Comparison of ENCODE assay signal across 16 cellular contexts in the genomic region with DNA sequence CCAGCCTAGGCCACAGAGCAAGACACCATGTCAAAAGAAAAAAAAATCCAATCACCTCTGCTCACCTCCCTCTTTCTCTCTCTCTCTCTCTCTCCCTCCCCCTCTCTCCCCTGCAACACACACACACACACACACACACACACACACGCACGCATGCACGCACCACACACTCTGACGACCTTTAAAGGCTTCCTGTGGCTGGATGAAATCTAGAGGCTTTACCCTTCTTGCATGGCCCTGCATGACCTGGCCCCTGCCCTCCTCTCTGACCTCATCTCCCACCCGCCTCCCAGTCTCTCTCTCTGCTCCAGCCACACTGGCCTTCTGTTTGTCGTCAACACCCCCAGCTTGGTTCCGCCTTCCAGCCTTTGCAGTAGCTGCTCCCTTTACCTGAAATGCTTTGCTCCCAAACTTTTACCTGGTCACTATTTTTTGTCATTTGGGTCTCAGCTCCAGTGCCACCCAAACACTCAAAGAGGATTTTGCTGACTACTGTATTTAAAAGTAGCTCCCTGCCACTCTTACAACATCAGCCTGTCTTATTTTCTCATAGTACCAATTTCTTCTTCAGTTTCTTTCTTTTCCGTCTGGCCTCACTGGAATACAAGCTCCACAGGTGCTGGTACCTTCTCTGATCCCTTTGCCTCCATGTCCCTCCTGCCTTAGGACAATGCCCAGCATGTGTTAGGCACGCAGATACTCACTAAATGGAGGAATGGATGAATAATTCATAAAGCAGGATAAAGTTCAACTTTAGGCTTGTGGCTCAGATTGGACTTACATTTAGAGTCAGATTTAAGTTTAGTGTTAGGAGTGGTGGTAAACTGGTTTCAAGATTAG. TPM values are rescaled to one million over a fixed set of nuclear protein-coding genes. Genes with fewer than 3 reads are reported as not detected.
DNase-seq lines count a peak whose midpoint lies in the region; ATAC-seq, FAIRE-seq and TF ChIP-seq lines count a peak whose summit lies in the region.
"Had no signal": no experiment of that assay in that cellular context is flagged by ENCODE, and none has a peak within 500 bp of the region (broad histone marks: within the 10 kb centered on the region; RNA-seq: fewer than 3 reads in every experiment).

No MANE protein-coding gene starts in this region.

- no peak for FAIRE-seq in H1 (lab: Jason Lieb, UNC)
- FAIRE-seq: G401.6 had no signal

- TF ChIP-seq POLR2A in H1 (IDR thresholded peaks at IDR 0.05; ENCODE audit: control extremely low read depth in 1 of 2, low read depth in 2 of 2, low read length in 2 of 2) (no peak), tibial nerve (IDR thresholded peaks at IDR 0.05) (no peak)

- H2AFZ ChIP-seq in H1 (ENCODE audit: low read length): no peak overlapping the region

- no peaks in the 10 kb centered on the region; a peak in 2 of 7 replicates for H3K4me1 ChIP-seq in H1 (replicated peaks in 1 of 4; ENCODE audit: control insufficient read depth in 3 of 4, insufficient read depth in 4 of 4, low read length in 3 of 4)
- no peaks in the 10 kb centered on the region for H3K4me1 ChIP-seq in BE2C
- H3K4me1 ChIP-seq in tibial nerve: peaks cover 0 to 3% (median 0%) of the 10 kb centered on the region in 4 donors
- H3K4me1 ChIP-seq: body of pancreas had no signal

- peak overlapping the region; percentile 89 for H3K4me3 Mint-ChIP-seq in T-helper 17 cell

- no peak overlapping the region for H2AK5ac ChIP-seq in H1 (ENCODE audit: low read depth, low read length)

- H4K5ac ChIP-seq in H1 (ENCODE audit: insufficient read length, low read depth, low read length): no peak overlapping the region

- no peak overlapping the region for H3K23ac ChIP-seq in H1 (ENCODE audit: insufficient read length)

- H2BK120ac ChIP-seq in H1 (replicated peaks; ENCODE audit: low read depth, low read length): no peak overlapping the region

- H3K79me1 ChIP-seq in H1 (ENCODE audit: low read depth, low read length): no peaks in the 10 kb centered on the region

- no peaks in the 10 kb centered on the region for H3K36me3 ChIP-seq in H1 (ENCODE audit: control insufficient read depth in 2 of 4, insufficient read depth in 4 of 4, low read length in 3 of 4)
- H3K36me3 ChIP-seq in BE2C: no peaks in the 10 kb centered on the region
- no peaks in the 10 kb centered on the region for H3K36me3 ChIP-seq in tibial nerve

- no peaks in the 10 kb centered on the region for H3K27me3 Mint-ChIP-seq in T-helper 17 cell

- CTCF ChIA-PET in H1 (lab: Charles Lee; ENCODE audit: partially characterized antibody): interaction anchor here (0.8 to 4.9 kb wide), 8 partner anchors 12 to 29 kb away, joined by 3 to 47 read pairs (median 5); partner anchors contain the start of genes LST1, LTB and NCR3

- POLR2A ChIA-PET in H1 (lab: Charles Lee; ENCODE audit: partially characterized antibody): interaction anchor here (0.7 to 5.5 kb wide), 6 partner anchors 10 to 85 kb away, joined by 3 to 27 read pairs (median 6); partner anchors contain the start of genes BAG6 and LTB

- H2BK5ac ChIP-seq in H1 (ENCODE audit: low read depth, low read length): no peak overlapping the region; the same call in 1 of the 2 replicates

- H3K14ac ChIP-seq in H1 (ENCODE audit: insufficient read length): no peak overlapping the region

- H3K27ac Mint-ChIP-seq in T-helper 17 cell: peak overlapping the region; percentile 99

- no peaks in the 10 kb centered on the region for H3K79me2 ChIP-seq in H1 (ENCODE audit: control insufficient read depth in 1 of 2, insufficient read depth in 2 of 2, low read length in 2 of 2)

- H3K9ac ChIP-seq in H1 (replicated peaks in 1 of 4; ENCODE audit: extremely low read depth in 1 of 4, low read depth in 3 of 4, low read length in 3 of 4): no peak overlapping the region

- H3K9me3 ChIP-seq in T-helper 17 cell (ENCODE audit: control insufficient read depth, low read length, poor library complexity, severe bottlenecking): no peaks in the 10 kb centered on the region
- no peaks in the 10 kb centered on the region for H3K9me3 ChIP-seq in H1 (ENCODE audit: insufficient read depth in 2 of 2, low read depth in 1 of 2, low read length in 1 of 2)
- H3K9me3 ChIP-seq in BE2C: no peaks in the 10 kb centered on the region
- H3K9me3 ChIP-seq in tibial nerve: no peaks in the 10 kb centered on the region
- H3K9me3 ChIP-seq: body of pancreas, mucosa of descending colon had no signal

- H3K4me3 ChIP-seq in H1 (ENCODE audit: extremely low read depth in 1 of 4, insufficient read depth in 2 of 4, low read depth in 3 of 4, low read length in 4 of 4) (no peak overlapping the region), BE2C (ENCODE audit: low read depth, low read length) (no peak overlapping the region), tibial nerve (no peak overlapping the region)
- H3K4me3 ChIP-seq: body of pancreas, mucosa of descending colon had no signal

- H3K27ac ChIP-seq in H1 (ENCODE audit: low read depth, low read length): no peak overlapping the region
- H3K27ac ChIP-seq in tibial nerve: no peak overlapping the region
- H3K27ac ChIP-seq: body of pancreas had no signal

- no peak overlapping the region for H4K8ac ChIP-seq in H1 (ENCODE audit: extremely low read depth, insufficient read depth, low read length)

- peaks cover 69% of the 10 kb centered on the region for H3K4me1 Mint-ChIP-seq in T-helper 17 cell

- H3K56ac ChIP-seq in H1 (replicated peaks; ENCODE audit: insufficient read length, low read depth, low read length): no peak overlapping the region

- no peak for ATAC-seq in T-helper 17 cell
- ATAC-seq in stimulated activated naive CD8-positive, alpha-beta T cell treated with anti-CD3 and anti-CD28 coated beads, Interleukin-15, Interleukin-2, amounts not matched to agents 100 U/mL and 50 U/mL, for 24 hours: peak; percentile 5
- ATAC-seq: body of pancreas, SK-N-SH treated with all-trans-retinoic acid at 6 μM for 48 hours had no signal

- H2BK15ac ChIP-seq in H1 (ENCODE audit: low read length): no peak overlapping the region; the same call in 1 of the 2 replicates

- no peak overlapping the region for H3K18ac ChIP-seq in H1 (ENCODE audit: extremely low read depth, low read length)

- no peak overlapping the region; a peak in 1 of 4 replicates for H3K4me2 ChIP-seq in H1 (ENCODE audit: insufficient read depth in 1 of 2, low read depth in 2 of 2, low read length in 2 of 2)

- 0 out of 2 replicates have a peak overlapping the region, but pooled peaks have one; percentile 23 for H2BK12ac ChIP-seq in H1 (ENCODE audit: low read depth, low read length)

- H4K91ac ChIP-seq in H1 (replicated peaks; ENCODE audit: insufficient read length, low read length): no peak overlapping the region

- H3K36me3 Mint-ChIP-seq in T-helper 17 cell (ENCODE audit: low read depth): peaks cover 10% of the 10 kb centered on the region

- DNase-seq in activated effector memory CD4-positive, alpha-beta T cell treated with anti-CD3 and anti-CD28 coated beads, Interleukin-2, amount 50 U/mL, for 16 hours: peak; percentile 75
- no peak for DNase-seq in activated effector memory CD4-positive, alpha-beta T cell treated with Interleukin-2 at 50 U/mL for 16 hours
- DNase-seq in T-helper 17 cell: no peak
- DNase-seq in H1 (ENCODE audit: low read depth in 1 of 2, low spot score in 2 of 2): no peak
- no peak for DNase-seq in stimulated activated naive CD8-positive, alpha-beta T cell treated with anti-CD3 and anti-CD28 coated beads, Interleukin-15, Interleukin-2, amounts not matched to agents 100 U/mL and 50 U/mL, for 24 hours
- no peak for DNase-seq in BE2C
- no peak for DNase-seq in tibial nerve (ENCODE audit: low spot score in 2 of 2)
- DNase-seq in Ammon's horn (ENCODE audit: low spot score): no peak
- DNase-seq: NCI-H187; NK-92 treated with Interleukin-12 subunit alpha and Interleukin-12 subunit beta, amount 100 ng/mL, for 24 hours had no signal

- H3K27me3 ChIP-seq in H1 (replicated peaks in 1 of 4; ENCODE audit: control insufficient read depth in 3 of 4, extremely low read depth in 1 of 4, insufficient read depth in 3 of 4, low read length in 3 of 4) (no peaks in the 10 kb centered on the region), BE2C (no peaks in the 10 kb centered on the region; the same call in 1 of the 2 replicates), tibial nerve (peaks cover 0 to 6% of the 10 kb centered on the region in 2 donors)
- H3K27me3 ChIP-seq: body of pancreas had no signal

- 56% methylated on average over 9 of the region's 9 CpGs; no CpG with 5 or more reads in 1 of the 2 experiments for WGBS in H1 (ENCODE audit: extremely low coverage in 1 of 2, insufficient coverage in 1 of 2, insufficient read length in 1 of 2, insufficient replicate concordance in 2 of 2, low coverage in 1 of 2, low lambda C conversion rate in 2 of 2, missing lambda C conversion rate in 1 of 2), 2 experiments
- WGBS in tibial nerve, 2 donors: 30 to 31% methylated on average over 8 to 9 of the region's 9 CpGs

- no peak for TF ChIP-seq RAD21 in H1 (IDR thresholded peaks at IDR 0.05 in 1 of 2, conservative IDR thresholded peaks at IDR 0.05 in 1 of 2; ENCODE audit: low read depth in 2 of 2, low read length in 2 of 2)

- H2BK20ac ChIP-seq in H1 (ENCODE audit: low read length): no peak overlapping the region

- peaks cover 3% of the 10 kb centered on the region; the same call in 1 of the 2 replicates for H3K23me2 ChIP-seq in H1 (ENCODE audit: low read depth, low read length)

- no peaks in the 10 kb centered on the region for H4K20me1 ChIP-seq in H1 (replicated peaks in 1 of 2; ENCODE audit: control insufficient read depth in 1 of 2, insufficient read depth in 2 of 2, low read length in 2 of 2)

- no peak for TF ChIP-seq EP300 in H1 (IDR thresholded peaks at IDR 0.05; ENCODE audit: borderline replicate concordance in 1 of 2, low read depth in 2 of 2, low read length in 2 of 2)
- no peak for TF ChIP-seq EP300 in tibial nerve (IDR thresholded peaks at IDR 0.05)

- H3K4ac ChIP-seq in H1 (replicated peaks; ENCODE audit: insufficient read length, low read depth, low read length): no peak overlapping the region

- TF ChIP-seq CTCF in H1 (IDR thresholded peaks at IDR 0.05; ENCODE audit: control extremely low read depth in 1 of 3, insufficient read depth in 1 of 3, low read depth in 1 of 3, low read length in 3 of 3): no peak
- TF ChIP-seq CTCF in BE2C (IDR thresholded peaks at IDR 0.05; ENCODE audit: low read depth, low read length): no peak
- no peak for TF ChIP-seq CTCF in tibial nerve (IDR thresholded peaks at IDR 0.05)

RNA-seq across cellular contexts. Expression of gene LTA, which starts 4.3 kb away (rescaled TPM):
- total RNA-seq in T-helper 17 cell (10 to 100 TPM; 19.9 to 26.0 TPM), tibial nerve (not detected)
- not detected in 2 replicates for total RNA-seq in H1 (2021; fragmentation: NEBNext Ultra II Directional; extraction: Animal tissue kit (Norgen Biotek cat#: 25700))
- not detected in 2 replicates for polyA plus RNA-seq in H1 (2011; rRNA removed)
- polyA plus RNA-seq in H1 (2011; cell fraction: cytosol; rRNA removed): 0.05 TPM
- 0.21 TPM for polyA plus RNA-seq in H1 (2011; cell fraction: nucleus; rRNA removed)
- polyA plus RNA-seq in H1 (2012, experiment 1 of 2): not detected in 4 replicates
- polyA plus RNA-seq in H1 (2012, experiment 2 of 2): not detected
- polyA plus RNA-seq in H1 (2013, experiment 1 of 2): 0.08 TPM
- polyA plus RNA-seq in H1 (2013, experiment 2 of 2): not detected
- polyA minus RNA-seq in H1 (2011; rRNA and poly(A)+ RNA removed): not detected in 2 replicates
- polyA minus RNA-seq in H1 (2011; cell fraction: cytosol; rRNA and poly(A)+ RNA removed): not detected
- not detected for polyA minus RNA-seq in H1 (2011; cell fraction: nucleus; rRNA and poly(A)+ RNA removed)
- polyA plus RNA-seq in BE2C (2012; ENCODE audit: insufficient read depth, insufficient read length, low read depth): not detected
- total RNA-seq: body of pancreas, epithelial cell of proximal tubule, ureter had no signal

RNA-seq across cellular contexts. Expression of gene TNF, which starts 7.6 kb away (rescaled TPM):
- total RNA-seq in T-helper 17 cell: 10 to 100 TPM; 28.9 to 33.6 TPM
- not detected in 2 replicates for total RNA-seq in H1 (2021; fragmentation: NEBNext Ultra II Directional; extraction: Animal tissue kit (Norgen Biotek cat#: 25700))
- polyA plus RNA-seq in H1 (2011; rRNA removed): not detected in 2 replicates
- not detected for polyA plus RNA-seq in H1 (2011; cell fraction: cytosol; rRNA removed)
- not detected for polyA plus RNA-seq in H1 (2011; cell fraction: nucleus; rRNA removed)
- polyA plus RNA-seq in H1 (2012, experiment 1 of 2): not detected in 4 replicates
- polyA plus RNA-seq in H1 (2012, experiment 2 of 2): not detected
- polyA plus RNA-seq in H1 (2013, experiment 1 of 2): 0.02 TPM
- not detected for polyA plus RNA-seq in H1 (2013, experiment 2 of 2)
- not detected in 2 replicates for polyA minus RNA-seq in H1 (2011; rRNA and poly(A)+ RNA removed)
- polyA minus RNA-seq in H1 (2011; cell fraction: cytosol; rRNA and poly(A)+ RNA removed): not detected
- polyA minus RNA-seq in H1 (2011; cell fraction: nucleus; rRNA and poly(A)+ RNA removed): not detected
- not detected for polyA plus RNA-seq in BE2C (2012; ENCODE audit: insufficient read depth, insufficient read length, low read depth)
- total RNA-seq in tibial nerve: not detected

RNA-seq across cellular contexts. Expression of gene LTB, which starts 14.5 kb away (rescaled TPM):
- 100 to 1,000 TPM; 791 to 891 TPM for total RNA-seq in T-helper 17 cell
- total RNA-seq in H1 (2021; fragmentation: NEBNext Ultra II Directional; extraction: Animal tissue kit (Norgen Biotek cat#: 25700)): 0.43 TPM in 1 of 2 replicates, not detected in the other
- 0.47 and 0.77 TPM in 2 replicates for polyA plus RNA-seq in H1 (2011; rRNA removed)
- polyA plus RNA-seq in H1 (2011; cell fraction: cytosol; rRNA removed): 0.39 TPM
- polyA plus RNA-seq in H1 (2011; cell fraction: nucleus; rRNA removed): 0.19 TPM
- 0.17 to 0.89 TPM (median 0.46 TPM) in 3 of 4 replicates, not detected in the other for polyA plus RNA-seq in H1 (2012, experiment 1 of 2)
- polyA plus RNA-seq in H1 (2012, experiment 2 of 2): not detected
- polyA plus RNA-seq in H1 (2013, experiment 1 of 2): 0.28 TPM
- polyA plus RNA-seq in H1 (2013, experiment 2 of 2): 0.20 TPM
- polyA minus RNA-seq in H1 (2011; rRNA and poly(A)+ RNA removed): not detected in 2 replicates
- not detected for polyA minus RNA-seq in H1 (2011; cell fraction: cytosol; rRNA and poly(A)+ RNA removed)
- polyA minus RNA-seq in H1 (2011; cell fraction: nucleus; rRNA and poly(A)+ RNA removed): not detected
- polyA plus RNA-seq in BE2C (2012; ENCODE audit: insufficient read depth, insufficient read length, low read depth): 1.9 TPM
- total RNA-seq in tibial nerve: not detected

RNA-seq across cellular contexts. Expression of gene LST1, which starts 18.3 kb away (rescaled TPM):
- total RNA-seq in T-helper 17 cell: 10 to 100 TPM; 30.6 to 42.6 TPM
- not detected in 2 replicates for total RNA-seq in H1 (2021; fragmentation: NEBNext Ultra II Directional; extraction: Animal tissue kit (Norgen Biotek cat#: 25700))
- polyA plus RNA-seq in H1 (2011; rRNA removed): 0.25 TPM in 1 of 2 replicates, not detected in the other
- polyA plus RNA-seq in H1 (2011; cell fraction: cytosol; rRNA removed): 0.40 TPM
- polyA plus RNA-seq in H1 (2011; cell fraction: nucleus; rRNA removed): 0.24 TPM
- 0.20 to 0.48 TPM (median 0.37 TPM) in 3 of 4 replicates, not detected in the other for polyA plus RNA-seq in H1 (2012, experiment 1 of 2)
- not detected for polyA plus RNA-seq in H1 (2012, experiment 2 of 2)
- polyA plus RNA-seq in H1 (2013, experiment 1 of 2): 0.26 TPM
- 0.20 TPM for polyA plus RNA-seq in H1 (2013, experiment 2 of 2)
- 0.83 TPM in 1 of 2 replicates, not detected in the other for polyA minus RNA-seq in H1 (2011; rRNA and poly(A)+ RNA removed)
- not detected for polyA minus RNA-seq in H1 (2011; cell fraction: cytosol; rRNA and poly(A)+ RNA removed)
- polyA minus RNA-seq in H1 (2011; cell fraction: nucleus; rRNA and poly(A)+ RNA removed): not detected
- polyA plus RNA-seq in BE2C (2012; ENCODE audit: insufficient read depth, insufficient read length, low read depth): 1.8 TPM
- 10 to 100 TPM; 15.7 to 86.5 (median 20.8) TPM for total RNA-seq in tibial nerve
- total RNA-seq: epithelial cell of proximal tubule had no signal

RNA-seq across cellular contexts. Expression of gene NFKBIL1, which starts 20.3 kb away (rescaled TPM):
- total RNA-seq in T-helper 17 cell: 1 to 10 TPM; 5.5 to 6.4 TPM
- total RNA-seq in H1 (2021; fragmentation: NEBNext Ultra II Directional; extraction: Animal tissue kit (Norgen Biotek cat#: 25700)): 10.8 and 11.2 TPM in 2 replicates
- 7.5 and 17.0 TPM in 2 replicates for polyA plus RNA-seq in H1 (2011; rRNA removed)
- 11.8 TPM for polyA plus RNA-seq in H1 (2011; cell fraction: cytosol; rRNA removed)
- polyA plus RNA-seq in H1 (2011; cell fraction: nucleus; rRNA removed): 20.7 TPM
- polyA plus RNA-seq in H1 (2012, experiment 1 of 2): 6.7 to 13.7 TPM (median 12.1 TPM) in 4 replicates
- 9.5 TPM for polyA plus RNA-seq in H1 (2012, experiment 2 of 2)
- polyA plus RNA-seq in H1 (2013, experiment 1 of 2): 10.1 TPM
- polyA plus RNA-seq in H1 (2013, experiment 2 of 2): 11.0 TPM
- polyA minus RNA-seq in H1 (2011; rRNA and poly(A)+ RNA removed): 1.8 and 2.6 TPM in 2 replicates
- 6.5 TPM for polyA minus RNA-seq in H1 (2011; cell fraction: cytosol; rRNA and poly(A)+ RNA removed)
- 10.5 TPM for polyA minus RNA-seq in H1 (2011; cell fraction: nucleus; rRNA and poly(A)+ RNA removed)
- 66.2 TPM for polyA plus RNA-seq in BE2C (2012; ENCODE audit: insufficient read depth, insufficient read length, low read depth)
- total RNA-seq in tibial nerve: 10 to 100 TPM; 26.2 to 30.2 (median 27.7) TPM

Comparison
In these comparisons a context has a peak if more than half of its experiments do, and no peak if none do; other contexts are left out.
1. RNA of gene LTA, which starts 4.3 kb away (total RNA-seq): 19.9 to 26.0 TPM in T-helper 17 cell; not detected in H1 and not detected in tibial nerve; every median in the first group is over 10 times any median in the second.
2. RNA of gene TNF, which starts 7.6 kb away (total RNA-seq): 28.9 to 33.6 TPM in T-helper 17 cell; not detected in H1 and not detected in tibial nerve; every median in the first group is over 10 times any median in the second.
3. RNA of gene LTB, which starts 14.5 kb away (total RNA-seq): 791 to 891 TPM in T-helper 17 cell; 0.43 TPM in H1 and not detected in tibial nerve; every median in the first group is over 100 times any median in the second.